ENCODE assay signal across 18 cellular contexts in genomic region chr11:28542556-28542955, GRCh38.
DNase-seq lines count a peak whose midpoint lies in the region; ATAC-seq and TF ChIP-seq lines count a peak whose summit lies in the region.
"Had no signal": no experiment of that assay in that cellular context is flagged by ENCODE, and none has a peak within 500 bp of the region (broad histone marks: within the 10 kb centered on the region; RNA-seq: fewer than 3 reads in every experiment).

No MANE protein-coding gene starts in this region.

- no peak overlapping the region for H3K27ac ChIP-seq in IMR-90 (ENCODE audit: insufficient read depth, low read length)

- H3K56ac ChIP-seq in IMR-90 (ENCODE audit: extremely low read depth, insufficient read depth, low read length): no peak overlapping the region

- peaks cover 9% of the 10 kb centered on the region for H3K4me1 ChIP-seq in IMR-90 (ENCODE audit: control insufficient read depth, insufficient read depth, low read length)

- H3K23ac ChIP-seq in IMR-90 (ENCODE audit: low read depth, low read length): no peak overlapping the region

- no peaks in the 10 kb centered on the region for H3K79me1 ChIP-seq in IMR-90 (ENCODE audit: low read depth in 1 of 2, low read length in 2 of 2)

- dilution Hi-C loops in IMR-90 (cut with HindIII; ENCODE audit: low sequenced_read_pairs, unreplicated experiment): no loop called here

- H3K9ac ChIP-seq in IMR-90 (ENCODE audit: low read depth, low read length): no peak overlapping the region

- H4K8ac ChIP-seq in IMR-90 (ENCODE audit: low read depth in 2 of 2, low read length in 2 of 2): 0 out of 4 replicates have a peak overlapping the region, but pooled peaks of 1 of the 2 experiments have one; percentile 5

- H4K91ac ChIP-seq in IMR-90 (ENCODE audit: insufficient read depth, low read depth, low read length): no peak overlapping the region

- no peak overlapping the region for H2BK5ac ChIP-seq in IMR-90 (ENCODE audit: low read depth, low read length, poor library complexity, severe bottlenecking)

- no peak overlapping the region for H3K4me3 ChIP-seq in IMR-90 (ENCODE audit: insufficient read depth, low read depth, low read length)
- H3K4me3 ChIP-seq: GM12878 had no signal

- POLR2A ChIA-PET in IMR-90 (lab: Charles Lee; ENCODE audit: unreplicated experiment): interaction anchor here (0.8 kb wide), 1 partner anchor 11 kb away, joined by 4 read pairs; no protein-coding TSS in a partner anchor

- H2AK9ac ChIP-seq in IMR-90 (replicated peaks; ENCODE audit: low read depth, low read length, poor library complexity): no peak overlapping the region

- H3K36me3 ChIP-seq in IMR-90 (ENCODE audit: control insufficient read depth, insufficient read depth, low read length): no peaks in the 10 kb centered on the region

- in situ Hi-C loops in IMR-90 (cut with MboI; ENCODE audit: low sequenced_read_pairs): loop anchor here (25.0 kb wide), 1 partner anchor 830 kb away; the partner anchor contains the start of gene BDNF

- TF ChIP-seq CTCF in IMR-90 (conservative IDR thresholded peaks at IDR 0.05; ENCODE audit: low read depth, low read length): no peak

- H2BK15ac ChIP-seq in IMR-90 (ENCODE audit: low read depth, low read length): no peak overlapping the region

- WGBS in IMR-90 (ENCODE audit: extremely low coverage in 2 of 2, insufficient read length in 1 of 2), 2 experiments: no CpG with 5 or more reads among the region's 1 CpG

- H2AFZ ChIP-seq in IMR-90 (replicated peaks; ENCODE audit: low read length, poor library complexity): no peak overlapping the region

- DNase-seq in Ammon's horn (ENCODE audit: low spot score) (peak; percentile 6), IMR-90 (peak; percentile 51), NCI-H748 (lab: John Stamatoyannopoulos, UW; ENCODE audit: unreplicated experiment) (peak; percentile 91), left kidney (ENCODE audit: low read depth, low spot score) (peak; percentile 78), NCI-H510A treated with DMSO at 0.1 percent for 48 hours (lab: John Stamatoyannopoulos, UW) (no peak), COLO829 (ENCODE audit: low spot score) (no peak), Kasumi-1 (lab: John Stamatoyannopoulos, UW) (no peak)
- DNase-seq: CD4-positive, alpha-beta T cell; EL; H9; MV-4-11; NCI-H1436 treated with DMSO at 0.1 percent for 48 hours; NCI-H2029; NCI-H2171 treated with DMSO at 0.1 percent for 48 hours; NCI-H446 treated with DMSO at 0.1 percent for 48 hours had no signal

- CTCF ChIA-PET in IMR-90 (lab: Yijun Ruan, JAX): no interaction called here

- H2BK120ac ChIP-seq in IMR-90 (ENCODE audit: low read depth, low read length): no peak overlapping the region

- H2AK5ac ChIP-seq in IMR-90 (ENCODE audit: low read depth, low read length): peak overlapping the region; percentile 56; the same call in 1 of the 2 replicates

- no peaks in the 10 kb centered on the region for H3K9me3 ChIP-seq in IMR-90 (ENCODE audit: control insufficient read depth, insufficient read depth, low read length)

- no peak overlapping the region for H3K18ac ChIP-seq in IMR-90 (ENCODE audit: low read depth, low read length)

- H3K9me1 ChIP-seq in IMR-90 (ENCODE audit: insufficient read depth, low read length): no peaks in the 10 kb centered on the region

- H4K5ac ChIP-seq in IMR-90 (ENCODE audit: low read depth, low read length): no peak overlapping the region

- H3K27me3 ChIP-seq in IMR-90 (ENCODE audit: control insufficient read depth, insufficient read depth, low read length): no peaks in the 10 kb centered on the region

- no peak for TF ChIP-seq RAD21 in IMR-90 (IDR thresholded peaks at IDR 0.05; ENCODE audit: low read length)

- H4K20me1 ChIP-seq in IMR-90 (ENCODE audit: insufficient read depth, low read length): no peaks in the 10 kb centered on the region

- no peak overlapping the region for H3K4me2 ChIP-seq in IMR-90 (ENCODE audit: low read depth, low read length)

- H3K4ac ChIP-seq in IMR-90 (ENCODE audit: low read depth, low read length): no peak overlapping the region

- intact Hi-C loops in IMR-90 (cut with micrococcal nuclease): no loop called here

- TF ChIP-seq POLR2A in IMR-90 (IDR thresholded peaks at IDR 0.05; ENCODE audit: low read depth, low read length): no peak

- no peak overlapping the region for H3K14ac ChIP-seq in IMR-90 (replicated peaks; ENCODE audit: low read depth, low read length)

- peak overlapping the region; percentile 26; the same call in 1 of the 2 replicates for H2BK20ac ChIP-seq in IMR-90 (ENCODE audit: low read depth, low read length)

- peak; percentile 40; the same call in 1 of the 2 replicates for ATAC-seq in IMR-90 (ENCODE audit: low read depth)
- no peak for ATAC-seq in activated CD4-positive, CD25-positive, alpha-beta regulatory T cell treated with anti-CD3 and anti-CD28 coated beads, Interleukin-2, amount 50 U/mL, for 24 hours
- ATAC-seq: GM12878, Panc1 had no signal

- no TSS peak for BruUV-seq in IMR-90 (replicated peaks; lab: Mats Ljungman, UMichigan)

TF ChIP-seq in IMR-90, 13 proteins besides CTCF, POLR2A, EP300 and RAD21:
- TF ChIP-seq RCOR1 (IDR thresholded peaks at IDR 0.05; ENCODE audit: insufficient replicate concordance, low read length) (no peak), MAZ (IDR thresholded peaks at IDR 0.05; ENCODE audit: borderline replicate concordance, low read depth, low read length) (no peak), CEBPB (IDR thresholded peaks at IDR 0.05; ENCODE audit: low read depth, low read length) (no peak), MAFK (IDR thresholded peaks at IDR 0.05; ENCODE audit: low read depth, low read length) (no peak), FOS (IDR thresholded peaks at IDR 0.05; ENCODE audit: low read depth, low read length) (no peak), BHLHE40 (IDR thresholded peaks at IDR 0.05; ENCODE audit: low read depth, low read length) (no peak), SMC3 (IDR thresholded peaks at IDR 0.05; ENCODE audit: low read depth, low read length) (no peak), ELK1 (IDR thresholded peaks at IDR 0.05; ENCODE audit: borderline replicate concordance, low read depth, low read length) (no peak), MXI1 (IDR thresholded peaks at IDR 0.05; ENCODE audit: borderline replicate concordance, low read depth, low read length) (no peak), CHD1 (IDR thresholded peaks at IDR 0.05; ENCODE audit: low read depth, low read length) (no peak), NFE2L2 (IDR thresholded peaks at IDR 0.05; ENCODE audit: low read depth, low read length) (no peak), RFX5 (IDR thresholded peaks at IDR 0.05; ENCODE audit: low read depth, low read length) (no peak)

Comparison
In these comparisons a context has a peak if more than half of its experiments do, and no peak if none do; other contexts are left out.
1. DNase-seq: peak in Ammon's horn (single experiment), IMR-90 (single experiment), NCI-H748 (single experiment) and left kidney (single experiment); none in NCI-H510A treated with DMSO at 0.1 percent for 48 hours (single experiment), COLO829 (single experiment) and Kasumi-1 (0 of 2).